In genomic region chr17:60026352-60026936, GRCh38 we compare ENCODE assay signal across 8 cellular contexts. TPM values are rescaled to one million over a fixed set of nuclear protein-coding genes. Genes with fewer than 3 reads are reported as not detected.
A peak's percentile ranks its signal among the peaks of the same experiment; 100 is the strongest.
DNase-seq lines count a peak whose midpoint lies in the region; ATAC-seq, FAIRE-seq and TF ChIP-seq lines count a peak whose summit lies in the region.
"Not testable (repeated sequence)": the region's sequence is repeated elsewhere in the genome, so short reads cannot be mapped to it uniquely, and the experiment has no call there.

No MANE protein-coding gene starts in this region.

- CTCF ChIA-PET in HCT116 (lab: Charles Lee); T-cell (lab: Charles Lee): not testable (repeated sequence)

- not testable (repeated sequence) for BruUV-seq in HCT116 (replicated peaks; lab: Mats Ljungman, UMichigan)

- POLR2A ChIA-PET in HCT116 (lab: Charles Lee); T-cell (lab: Charles Lee): not testable (repeated sequence)

- not testable (repeated sequence) for H2AFZ ChIP-seq in HCT116 (ENCODE audit: low read depth, low read length, poor library complexity, severe bottlenecking); astrocyte (ENCODE audit: low read depth, low read length)

- H3K4me2 ChIP-seq in HCT116 (ENCODE audit: low read length) = peak overlapping the region; percentile 60
- H3K4me2 ChIP-seq in astrocyte (ENCODE audit: low read length) = peak overlapping the region; percentile 60

- not testable (repeated sequence) for DNase-seq in AG09309 (ENCODE audit: low read depth); HCT116 (ENCODE audit: low read depth, low spot score); T-cell; astrocyte (ENCODE audit: low read depth); left ventricle myocardium superior; stomach

- ATAC-seq in HCT116 (peak; percentile 54), T-cell (replicated peaks in 1 of 4) (peak; percentile 12 to 39 (median 16)), esophagus mucosa (peak; percentile 24), left ventricle myocardium superior (peak; percentile 75)

- 0% methylated on average over 7 of the region's 69 CpGs; no CpG with 5 or more reads in 1 of the 2 experiments for WGBS in mesodermal cell (ENCODE audit: insufficient coverage in 2 of 2), 2 experiments
- WGBS in stomach, 5 donors = 0% methylated on average over 11 to 21 of the region's 69 CpGs; no CpG with 5 or more reads in 1 of the 5 donors

- H3K4me3 Mint-ChIP-seq in T-cell; astrocyte (ENCODE audit: unreplicated experiment): not testable (repeated sequence)

- not testable (repeated sequence) for TF ChIP-seq CTCF in AG09309 (IDR thresholded peaks at IDR 0.05; ENCODE audit: control insufficient read depth, insufficient read depth, low read depth, low read length, missing control alignments); HCT116 (IDR thresholded peaks at IDR 0.05 in 2 of 3, conservative IDR thresholded peaks at IDR 0.05 in 1 of 3; ENCODE audit: borderline replicate concordance in 1 of 3, insufficient read depth in 1 of 3, low read depth in 2 of 3, low read length in 2 of 3); astrocyte (IDR thresholded peaks at IDR 0.05; ENCODE audit: insufficient read depth, low read depth, low read length); stomach (IDR thresholded peaks at IDR 0.05)

- RAD21 ChIA-PET in HCT116 (lab: Charles Lee; ENCODE audit: low non-redundant PET in 1 of 2, low total read pairs in 2 of 2, uncharacterized antibody in 2 of 2, unreplicated experiment in 2 of 2) = not testable (repeated sequence)

- TF ChIP-seq POLR2A in HCT116 (IDR thresholded peaks at IDR 0.05; ENCODE audit: borderline replicate concordance, extremely low read depth, insufficient read depth, insufficient read length); stomach (IDR thresholded peaks at IDR 0.05): not testable (repeated sequence)

- not testable (repeated sequence) for TF ChIP-seq RAD21 in HCT116 (IDR thresholded peaks at IDR 0.05; ENCODE audit: low read depth)

- H3K4me1 ChIP-seq in HCT116 (ENCODE audit: control insufficient read depth in 1 of 2, insufficient read depth in 2 of 2, low read length in 2 of 2); astrocyte (ENCODE audit: insufficient read depth, low read length); mesodermal cell (ENCODE audit: control insufficient read depth, insufficient read depth, low read length, poor library complexity, severe bottlenecking); stomach: not testable (repeated sequence)

- not testable (repeated sequence) for H3K27ac ChIP-seq in HCT116 (ENCODE audit: low read depth, low read length); astrocyte (ENCODE audit: low read depth, low read length); mesodermal cell (ENCODE audit: low read depth, low read length, severe bottlenecking); stomach

- not testable (repeated sequence) for H3K9me2 ChIP-seq in HCT116 (ENCODE audit: insufficient read depth)

- H3K27me3 ChIP-seq in HCT116 (ENCODE audit: insufficient read depth, low read length); astrocyte (ENCODE audit: insufficient read depth, low read length); stomach: not testable (repeated sequence)

- H3K4me1 Mint-ChIP-seq in T-cell; astrocyte (ENCODE audit: low read depth, unreplicated experiment): not testable (repeated sequence)

- not testable (repeated sequence) for H3K36me3 Mint-ChIP-seq in T-cell; astrocyte (ENCODE audit: low read depth, unreplicated experiment)

- not testable (repeated sequence) for H4K20me1 ChIP-seq in HCT116 (ENCODE audit: insufficient read depth); astrocyte (ENCODE audit: insufficient read depth, low read length)

- not testable (repeated sequence) for H3K79me2 ChIP-seq in HCT116 (ENCODE audit: insufficient read depth, low read length); astrocyte (ENCODE audit: insufficient read depth, low read length)

- intact Hi-C loops in HCT116 (cut with micrococcal nuclease); left ventricle myocardium superior (cut with micrococcal nuclease); stomach (cut with DNase I; ENCODE audit: low total_unique reads): not testable (repeated sequence)

- H3K9ac ChIP-seq in HCT116 (ENCODE audit: low read length) = peak overlapping the region; percentile 61
- not testable (repeated sequence) for H3K9ac ChIP-seq in astrocyte (ENCODE audit: low read length)

- not testable (repeated sequence) for H3K9me3 Mint-ChIP-seq in T-cell; astrocyte (ENCODE audit: unreplicated experiment)

- not testable (repeated sequence) for H3K27me3 Mint-ChIP-seq in T-cell; astrocyte (ENCODE audit: low read depth, unreplicated experiment)

- not testable (repeated sequence) for H3K36me3 ChIP-seq in HCT116 (ENCODE audit: control insufficient read depth in 1 of 2, insufficient read depth in 2 of 2, low read length in 2 of 2); astrocyte (ENCODE audit: insufficient read depth, low read length); mesodermal cell (ENCODE audit: control insufficient read depth, insufficient read depth, low read length); stomach

- H3K27ac Mint-ChIP-seq in T-cell; astrocyte (ENCODE audit: unreplicated experiment): not testable (repeated sequence)

- not testable (repeated sequence) for TF ChIP-seq EP300 in stomach (IDR thresholded peaks at IDR 0.05)

- not testable (repeated sequence) for H3K9me3 ChIP-seq in HCT116 (ENCODE audit: control insufficient read depth in 1 of 2, insufficient read depth in 1 of 2, low read depth in 1 of 2, low read length in 2 of 2); astrocyte (ENCODE audit: insufficient read depth, low read depth, low read length); mesodermal cell (ENCODE audit: control insufficient read depth, low read length); stomach

- FAIRE-seq in astrocyte (lab: Jason Lieb, UNC) = not testable (repeated sequence)

- H3K4me3 ChIP-seq in AG09309 (ENCODE audit: control insufficient read depth, low read depth, low read length) (peak overlapping the region; percentile 28), HCT116 (replicated peaks in 1 of 2; ENCODE audit: low read depth in 1 of 2, low read length in 2 of 2) (peak overlapping the region; percentile 37 to 55), mesodermal cell (ENCODE audit: extremely low read depth, insufficient read depth, low read length, poor library complexity, severe bottlenecking) (peak overlapping the region; percentile 37), stomach (peak overlapping the region in 3 of 4 donors; percentile 47 to 53 (median 48))
- not testable (repeated sequence) for H3K4me3 ChIP-seq in astrocyte (ENCODE audit: insufficient read depth, low read depth, low read length)

RNA-seq across cellular contexts. Expression of gene HEATR6, which starts 52.3 kb away (rescaled TPM):
- total RNA-seq in HCT116 (2021; ENCODE audit: unreplicated experiment) = 39.0 TPM
- polyA plus RNA-seq in HCT116 (2012) = 26.8 and 28.9 TPM in 2 replicates
- total RNA-seq in T-cell = 10 to 100 TPM; 14.3 to 29.1 (median 21.9) TPM
- 14.9 and 21.7 TPM in 2 replicates for total RNA-seq in astrocyte
- 8.2 TPM for total RNA-seq in esophagus mucosa
- total RNA-seq in left ventricle myocardium superior = 12.2 TPM
- polyA plus RNA-seq in mesodermal cell (2013, experiment 1 of 2) = 18.6 TPM
- polyA plus RNA-seq in mesodermal cell (2013, experiment 2 of 2) = 17.0 TPM
- total RNA-seq in stomach = 10 to 100 TPM in 3 of 5 donors, 1 to 10 TPM in 2; 4.1 to 58.2 (median 11.7) TPM
- polyA plus RNA-seq in stomach = 1 to 10 TPM; 2.1 to 7.6 (median 2.7) TPM

Comparison
In these comparisons a context has a peak if more than half of its experiments do, and no peak if none do; other contexts are left out.
1. ATAC-seq: peak in every context shown above with its lines; median percentile 75 in left ventricle myocardium superior; 54 in HCT116; 24 in esophagus mucosa; 16 in T-cell.